Comparison of ENCODE assay signal across 24 cellular contexts in genomic region chr14:93861846-93862641, GRCh38.
DNase-seq lines count a peak whose midpoint lies in the region; ATAC-seq and TF ChIP-seq lines count a peak whose summit lies in the region.
"Had no signal": no experiment of that assay in that cellular context is flagged by ENCODE, and none has a peak within 500 bp of the region (broad histone marks: within the 10 kb centered on the region; RNA-seq: fewer than 3 reads in every experiment).

No MANE protein-coding gene starts in this region.

- CTCF ChIA-PET in activated CD8-positive, alpha-beta memory T cell treated with anti-CD3 and anti-CD28 coated beads, Interleukin-2, amount 10 ng/mL, durations not matched to agents 7 days and 5 days (lab: Charles Lee): interaction anchor here (1.1 kb wide), 1 partner anchor 31 kb away, joined by 3 read pairs; no protein-coding TSS in a partner anchor

- TF ChIP-seq CTCF in C4-2B (conservative IDR thresholded peaks at IDR 0.05) (no peak), glutamatergic neuron (IDR thresholded peaks at IDR 0.05; ENCODE audit: partially characterized antibody, unreplicated experiment) (no peak), stomach (IDR thresholded peaks at IDR 0.05) (no peak)

- no peak overlapping the region for H3K4me3 ChIP-seq in stomach
- H3K4me3 ChIP-seq: K562, PC-9, SJCRH30 had no signal

- H3K4me3 Mint-ChIP-seq in glutamatergic neuron (ENCODE audit: unreplicated experiment): peak overlapping the region; percentile 10
- H3K4me3 Mint-ChIP-seq in activated CD8-positive, alpha-beta memory T cell treated with anti-CD3 and anti-CD28 coated beads, Interleukin-2, amount 10 ng/mL, durations not matched to agents 7 days and 5 days: no peak overlapping the region
- H3K4me3 Mint-ChIP-seq: H9 had no signal

- peaks cover 7% of the 10 kb centered on the region for H3K36me3 Mint-ChIP-seq in glutamatergic neuron (ENCODE audit: unreplicated experiment)
- no peaks in the 10 kb centered on the region for H3K36me3 Mint-ChIP-seq in activated CD8-positive, alpha-beta memory T cell treated with anti-CD3 and anti-CD28 coated beads, Interleukin-2, amount 10 ng/mL, durations not matched to agents 7 days and 5 days

- H3K9me3 Mint-ChIP-seq in glutamatergic neuron (ENCODE audit: unreplicated experiment): peaks cover 17% of the 10 kb centered on the region
- no peaks in the 10 kb centered on the region for H3K9me3 Mint-ChIP-seq in activated CD8-positive, alpha-beta memory T cell treated with anti-CD3 and anti-CD28 coated beads, Interleukin-2, amount 10 ng/mL, durations not matched to agents 7 days and 5 days (ENCODE audit: low read depth)

- DNase-seq in NCI-H82 (lab: John Stamatoyannopoulos, UW) (peak; percentile 82), glutamatergic neuron (no peak), stomach (no peak), SW 1271 (lab: John Stamatoyannopoulos, UW) (no peak)
- DNase-seq in activated CD8-positive, alpha-beta memory T cell treated with anti-CD3 and anti-CD28 coated beads, Interleukin-2, amount 10 ng/mL, durations not matched to agents 7 days and 5 days: no peak
- DNase-seq: 8988T, ACHN, BE2C, Calu3, H9, Kasumi-1, NCI-H1092 treated with DMSO at 0.1 percent for 48 hours, NCI-H1436, NCI-H187, NCI-H2081 treated with DMSO at 0.1 percent for 48 hours, NCI-H226, NCI-H510A treated with DMSO at 0.1 percent for 48 hours, NCI-H774, PC-9, SJCRH30 had no signal

- intact Hi-C loops in stomach (cut with DNase I; ENCODE audit: low total_unique reads): no loop called here

- H3K36me3 ChIP-seq in stomach: no peaks in the 10 kb centered on the region
- H3K36me3 ChIP-seq: BE2C, SJCRH30 had no signal

- peaks cover 11% of the 10 kb centered on the region for H3K27me3 Mint-ChIP-seq in glutamatergic neuron (ENCODE audit: unreplicated experiment)
- H3K27me3 Mint-ChIP-seq in activated CD8-positive, alpha-beta memory T cell treated with anti-CD3 and anti-CD28 coated beads, Interleukin-2, amount 10 ng/mL, durations not matched to agents 7 days and 5 days: peaks cover 26% of the 10 kb centered on the region

- no peak for ATAC-seq in GM18502 (IDR thresholded peaks at IDR 0.05; ENCODE audit: poor library complexity, unreplicated experiment)
- ATAC-seq in activated CD8-positive, alpha-beta memory T cell treated with anti-CD3 and anti-CD28 coated beads, Interleukin-2, amount 10 ng/mL, durations not matched to agents 7 days and 5 days: no peak
- ATAC-seq: K562, Right ventricle myocardium inferior had no signal

- no peaks in the 10 kb centered on the region for H3K9me3 ChIP-seq in stomach
- H3K9me3 ChIP-seq: BE2C, SJCRH30 had no signal

- no peak overlapping the region for H3K27ac Mint-ChIP-seq in glutamatergic neuron (ENCODE audit: unreplicated experiment)
- H3K27ac Mint-ChIP-seq in activated CD8-positive, alpha-beta memory T cell treated with anti-CD3 and anti-CD28 coated beads, Interleukin-2, amount 10 ng/mL, durations not matched to agents 7 days and 5 days: no peak overlapping the region
- H3K27ac Mint-ChIP-seq: H9 had no signal

- TF ChIP-seq EP300 in stomach (IDR thresholded peaks at IDR 0.05): no peak

- 0 out of 2 replicates have a peak overlapping the region, but pooled peaks have one; percentile 4 for H3K27ac ChIP-seq in C4-2B
- H3K27ac ChIP-seq in stomach: peak overlapping the region; percentile 18 to 68 (median 41)
- H3K27ac ChIP-seq: PC-9, SJCRH30 had no signal

- H3K4me1 Mint-ChIP-seq in glutamatergic neuron (ENCODE audit: low read depth, unreplicated experiment): peaks cover 24% of the 10 kb centered on the region
- H3K4me1 Mint-ChIP-seq in activated CD8-positive, alpha-beta memory T cell treated with anti-CD3 and anti-CD28 coated beads, Interleukin-2, amount 10 ng/mL, durations not matched to agents 7 days and 5 days: no peaks in the 10 kb centered on the region

- WGBS in stomach, 5 donors: 61 to 67% (median 66%) methylated on average over 8 of the region's 8 CpGs

- H3K4me1 ChIP-seq in stomach: peaks cover 0 to 27% (median 4%) of the 10 kb centered on the region in 4 donors
- H3K4me1 ChIP-seq: BE2C had no signal

- TF ChIP-seq POLR2A in stomach (IDR thresholded peaks at IDR 0.05): no peak

- peaks cover 0 to 8% (median 0%) of the 10 kb centered on the region in 3 donors for H3K27me3 ChIP-seq in stomach
- H3K27me3 ChIP-seq: BE2C, SJCRH30 had no signal
